In the genomic region with DNA sequence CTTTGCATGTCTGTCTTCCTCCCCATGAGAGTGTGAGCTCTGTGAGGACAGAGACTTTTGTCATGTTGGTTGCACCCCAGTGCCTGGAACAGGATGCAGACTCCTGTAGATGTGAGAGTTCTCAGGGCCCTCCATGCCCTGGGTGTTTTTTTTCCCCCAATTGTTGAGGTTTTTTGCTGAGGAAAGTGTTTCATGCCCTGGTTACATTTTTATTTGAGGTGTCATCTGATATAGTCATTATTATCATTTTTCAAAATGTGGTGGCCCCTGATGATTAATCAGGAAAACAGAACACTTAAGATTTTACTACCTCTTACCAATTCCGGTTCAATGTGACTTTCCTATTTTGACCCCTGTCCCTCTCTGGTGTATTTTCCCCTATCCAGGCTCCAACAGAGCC, we compare ENCODE assay signal across 12 cellular contexts. TPM values are rescaled to one million over a fixed set of nuclear protein-coding genes. Genes with fewer than 3 reads are reported as not detected.
DNase-seq lines count a peak whose midpoint lies in the region; ATAC-seq and TF ChIP-seq lines count a peak whose summit lies in the region.
"Not testable (repeated sequence)": the region's sequence is repeated elsewhere in the genome, so short reads cannot be mapped to it uniquely, and the experiment has no call there.
"Had no signal": no experiment of that assay in that cellular context is flagged by ENCODE, and none has a peak within 500 bp of the region (broad histone marks: within the 10 kb centered on the region; RNA-seq: fewer than 3 reads in every experiment).

No MANE protein-coding gene starts in this region.

- peaks cover 62% of the 10 kb centered on the region for H3K4me1 Mint-ChIP-seq in HFFc6 (ENCODE audit: low read depth)

- CTCF ChIA-PET in IMR-90 (lab: Yijun Ruan, JAX) = not testable (repeated sequence)

- peaks cover 12% of the 10 kb centered on the region for H3K4me1 ChIP-seq in GM23248 (ENCODE audit: insufficient read depth)
- not testable (repeated sequence) for H3K4me1 ChIP-seq in IMR-90 (ENCODE audit: control insufficient read depth, insufficient read depth, low read length); osteoblast (ENCODE audit: insufficient read depth, low read length)

- H3K9me1 ChIP-seq in IMR-90 (ENCODE audit: insufficient read depth, low read length) = not testable (repeated sequence)

- H3K56ac ChIP-seq in IMR-90 (ENCODE audit: extremely low read depth, insufficient read depth, low read length) = not testable (repeated sequence)

- H3K79me1 ChIP-seq in IMR-90 (ENCODE audit: low read depth in 1 of 2, low read length in 2 of 2) = not testable (repeated sequence)

- not testable (repeated sequence) for H3K23ac ChIP-seq in IMR-90 (ENCODE audit: low read depth, low read length)

- not testable (repeated sequence) for H3K27me3 Mint-ChIP-seq in HFFc6 (ENCODE audit: insufficient read depth)

- not testable (repeated sequence) for H3K9me2 ChIP-seq in GM23248 (ENCODE audit: insufficient read depth)

- not testable (repeated sequence) for H2AK9ac ChIP-seq in IMR-90 (replicated peaks; ENCODE audit: low read depth, low read length, poor library complexity)

- not testable (repeated sequence) for H3K4me2 ChIP-seq in GM23248 (ENCODE audit: unreplicated experiment); IMR-90 (ENCODE audit: low read depth, low read length); osteoblast (ENCODE audit: insufficient read depth, low read length)

- POLR2A ChIA-PET in IMR-90 (lab: Charles Lee; ENCODE audit: unreplicated experiment) = not testable (repeated sequence)

- intact Hi-C loops in IMR-90 (cut with micrococcal nuclease) = not testable (repeated sequence)

- dilution Hi-C loops in IMR-90 (cut with HindIII; ENCODE audit: low sequenced_read_pairs, unreplicated experiment) = not testable (repeated sequence)

- not testable (repeated sequence) for H3K9ac ChIP-seq in GM23248; IMR-90 (ENCODE audit: low read depth, low read length)

- TF ChIP-seq CTCF in HFFc6 (IDR thresholded peaks at IDR 0.05); IMR-90 (conservative IDR thresholded peaks at IDR 0.05; ENCODE audit: low read depth, low read length); osteoblast (IDR thresholded peaks at IDR 0.05; ENCODE audit: extremely low read depth, low read depth, low read length): not testable (repeated sequence)

- H4K91ac ChIP-seq in IMR-90 (ENCODE audit: insufficient read depth, low read depth, low read length) = not testable (repeated sequence)

- H3K36me3 Mint-ChIP-seq in HFFc6 (ENCODE audit: low read depth) = peaks cover 12% of the 10 kb centered on the region

- H2BK20ac ChIP-seq in IMR-90 (ENCODE audit: low read depth, low read length) = not testable (repeated sequence)

- H3K79me2 ChIP-seq in GM23248 (ENCODE audit: insufficient read depth); osteoblast (ENCODE audit: insufficient read depth, low read length): not testable (repeated sequence)

- H3F3A ChIP-seq in GM23248 (ENCODE audit: insufficient read depth) = not testable (repeated sequence)

- in situ Hi-C loops in GM23248 (cut with MboI) = not testable (repeated sequence)
- in situ Hi-C loops in IMR-90 (cut with MboI; ENCODE audit: low sequenced_read_pairs) = loop anchor here (10.0 kb wide), 1 partner anchor 222 kb away; no protein-coding TSS in a partner anchor

- H3K27ac Mint-ChIP-seq in HFFc6 = peak overlapping the region; percentile 32; the same call in 1 of the 2 replicates

- DNase-seq in EL (peak; percentile 69), GM23248 (peak; percentile 21), osteoblast (ENCODE audit: insufficient read length, low spot score, missing footprints) (peak; percentile 21)
- DNase-seq in HFFc6, IMR-90: not testable (repeated sequence)

- H3K18ac ChIP-seq in IMR-90 (ENCODE audit: low read depth, low read length) = peak overlapping the region; percentile 14; the same call in 1 of the 2 replicates

- not testable (repeated sequence) for H4K8ac ChIP-seq in IMR-90 (ENCODE audit: low read depth in 2 of 2, low read length in 2 of 2)

- H2BK15ac ChIP-seq in IMR-90 (ENCODE audit: low read depth, low read length) = not testable (repeated sequence)

- H3K4me3 Mint-ChIP-seq in HFFc6 = not testable (repeated sequence)

- H3K9me3 Mint-ChIP-seq in HFFc6 = not testable (repeated sequence)

- ATAC-seq in IMR-90 (ENCODE audit: low read depth) = not testable (repeated sequence)

- not testable (repeated sequence) for H4K20me1 ChIP-seq in GM23248 (ENCODE audit: insufficient read depth); IMR-90 (ENCODE audit: insufficient read depth, low read length); osteoblast (ENCODE audit: insufficient read depth, low read length)

- not testable (repeated sequence) for H2BK5ac ChIP-seq in IMR-90 (ENCODE audit: low read depth, low read length, poor library complexity, severe bottlenecking)

- TF ChIP-seq POLR2A in IMR-90 (IDR thresholded peaks at IDR 0.05; ENCODE audit: low read depth, low read length) = not testable (repeated sequence)

- H3K4ac ChIP-seq in IMR-90 (ENCODE audit: low read depth, low read length) = not testable (repeated sequence)

- not testable (repeated sequence) for H3K27ac ChIP-seq in GM23248; IMR-90 (ENCODE audit: insufficient read depth, low read length); osteoblast (ENCODE audit: low read depth, low read length)

- not testable (repeated sequence) for H2BK120ac ChIP-seq in IMR-90 (ENCODE audit: low read depth, low read length)

- not testable (repeated sequence) for H3K27me3 ChIP-seq in GM23248 (replicated peaks; ENCODE audit: insufficient read depth); IMR-90 (ENCODE audit: control insufficient read depth, insufficient read depth, low read length); osteoblast (ENCODE audit: insufficient read depth, low read length)

- not testable (repeated sequence) for H3K36me3 ChIP-seq in GM23248 (ENCODE audit: low read depth); IMR-90 (ENCODE audit: control insufficient read depth, insufficient read depth, low read length); osteoblast (ENCODE audit: insufficient read depth, low read length)

- H2AK5ac ChIP-seq in IMR-90 (ENCODE audit: low read depth, low read length) = not testable (repeated sequence)

- not testable (repeated sequence) for H3K9me3 ChIP-seq in GM23248 (ENCODE audit: low read depth); IMR-90 (ENCODE audit: control insufficient read depth, insufficient read depth, low read length); osteoblast (ENCODE audit: low read depth, low read length)

- not testable (repeated sequence) for H2AFZ ChIP-seq in GM23248; IMR-90 (replicated peaks; ENCODE audit: low read length, poor library complexity); osteoblast (ENCODE audit: low read length)

- WGBS in GM23248 (ENCODE audit: low coverage in 1 of 2, low lambda C conversion rate in 2 of 2, missing lambda C conversion rate in 2 of 2), 2 experiments = 31 to 47% methylated on average over 1 of the region's 1 CpG
- no CpG with 5 or more reads among the region's 1 CpG for WGBS in IMR-90 (ENCODE audit: extremely low coverage in 2 of 2, insufficient read length in 1 of 2), 2 experiments

- not testable (repeated sequence) for H3K14ac ChIP-seq in IMR-90 (replicated peaks; ENCODE audit: low read depth, low read length)

- TF ChIP-seq RAD21 in IMR-90 (IDR thresholded peaks at IDR 0.05; ENCODE audit: low read length) = not testable (repeated sequence)

- peak overlapping the region; percentile 17; the same call in 1 of the 2 replicates for H4K5ac ChIP-seq in IMR-90 (ENCODE audit: low read depth, low read length)

- H3K4me3 ChIP-seq in GM23248; IMR-90 (ENCODE audit: insufficient read depth, low read depth, low read length); osteoblast (ENCODE audit: insufficient read depth, low read length): not testable (repeated sequence)

- not testable (repeated sequence) for BruUV-seq in IMR-90 (replicated peaks; lab: Mats Ljungman, UMichigan)

RNA-seq across cellular contexts. Expression of gene PSG6, which starts 0.8 kb away (rescaled TPM):
- not detected in 2 replicates for total RNA-seq in GM23248 (2014; rRNA removed; shearing (Covaris generic))
- polyA plus RNA-seq in GM23248 (2016; fragmentation: Nextera tagmentation; extraction: Ambion mirVana) (1.2 and 1.8 TPM in 2 replicates), IMR-90 (2012; rRNA removed) (0.07 TPM in 1 of 2 replicates, not detected in the other)
- 1 to 10 TPM in 3 of 6 experiments, under 1 TPM in 3; 0.31 to 1.1 (median 0.99) TPM for total RNA-seq in HFFc6 (2021; fragmentation: NEBNext Ultra II Directional; extraction: Animal tissue kit (Norgen Biotek cat#: 25700))
- total RNA-seq in IMR-90 (2012; rRNA removed) (0.18 TPM in 1 of 2 replicates, not detected in the other), osteoblast (not detected in 2 replicates)
- 0.05 TPM in 1 of 2 replicates, not detected in the other for polyA plus RNA-seq in IMR-90 (2012; cell fraction: cytosol; rRNA removed)
- polyA plus RNA-seq in IMR-90 (2012; cell fraction: nucleus; rRNA removed; ENCODE audit: low replicate concordance) = not detected in 2 replicates
- total RNA-seq: A673; CD4-positive, alpha-beta memory T cell; CD8-positive, alpha-beta memory T cell; Daoy had no signal
- polyA plus RNA-seq: AG04450; CD14-positive monocyte; CD4-positive, alpha-beta memory T cell; CD4-positive, CD25-positive, alpha-beta regulatory T cell; CD8-positive, alpha-beta memory T cell had no signal

RNA-seq across cellular contexts. Expression of gene PSG7, which starts 20.1 kb away (rescaled TPM):
- not detected in 2 replicates for total RNA-seq in GM23248 (2014; rRNA removed; shearing (Covaris generic))
- 0.19 TPM in 1 of 2 replicates, not detected in the other for polyA plus RNA-seq in GM23248 (2016; fragmentation: Nextera tagmentation; extraction: Ambion mirVana)
- under 1 TPM in 5 of 6 experiments, not detected in 1; 0.10 to 0.28 (median 0.18) TPM for total RNA-seq in HFFc6 (2021; fragmentation: NEBNext Ultra II Directional; extraction: Animal tissue kit (Norgen Biotek cat#: 25700))
- under 0.01 and 0.28 TPM in 2 replicates for total RNA-seq in IMR-90 (2012; rRNA removed)
- polyA plus RNA-seq in IMR-90 (2012; rRNA removed) = 0.24 and 0.26 TPM in 2 replicates
- 0.14 TPM in 2 replicates for polyA plus RNA-seq in IMR-90 (2012; cell fraction: cytosol; rRNA removed)
- polyA plus RNA-seq in IMR-90 (2012; cell fraction: nucleus; rRNA removed; ENCODE audit: low replicate concordance) = 0.10 TPM in 1 of 2 replicates, not detected in the other
- not detected in 2 replicates for total RNA-seq in osteoblast
- total RNA-seq: A673; CD4-positive, alpha-beta memory T cell; CD4-positive, CD25-positive, alpha-beta regulatory T cell; CD8-positive, alpha-beta memory T cell; Daoy had no signal
- polyA plus RNA-seq: CD14-positive monocyte; CD4-positive, alpha-beta memory T cell; CD4-positive, CD25-positive, alpha-beta regulatory T cell; CD8-positive, alpha-beta memory T cell had no signal

RNA-seq across cellular contexts. Expression of gene PSG1, which starts 37.4 kb away (rescaled TPM):
- 0.13 and 0.54 TPM in 2 replicates for total RNA-seq in GM23248 (2014; rRNA removed; shearing (Covaris generic))
- 2.5 and 3.0 TPM in 2 replicates for polyA plus RNA-seq in GM23248 (2016; fragmentation: Nextera tagmentation; extraction: Ambion mirVana)
- 10 to 100 TPM in 1 of 6 experiments, 1 to 10 TPM in 5; 4.3 to 10.5 (median 8.6) TPM for total RNA-seq in HFFc6 (2021; fragmentation: NEBNext Ultra II Directional; extraction: Animal tissue kit (Norgen Biotek cat#: 25700))
- 0.90 and 1.1 TPM in 2 replicates for total RNA-seq in IMR-90 (2012; rRNA removed)
- 2.5 and 2.7 TPM in 2 replicates for polyA plus RNA-seq in IMR-90 (2012; rRNA removed)
- polyA plus RNA-seq in IMR-90 (2012; cell fraction: cytosol; rRNA removed) = 1.6 and 1.9 TPM in 2 replicates
- 0.62 and 2.6 TPM in 2 replicates for polyA plus RNA-seq in IMR-90 (2012; cell fraction: nucleus; rRNA removed; ENCODE audit: low replicate concordance)
- 0.36 and 1.2 TPM in 2 replicates for total RNA-seq in osteoblast
- total RNA-seq: A673; CD4-positive, alpha-beta memory T cell; CD8-positive, alpha-beta memory T cell; Daoy had no signal
- polyA plus RNA-seq: CD14-positive monocyte; CD4-positive, alpha-beta memory T cell; CD4-positive, CD25-positive, alpha-beta regulatory T cell; CD8-positive, alpha-beta memory T cell had no signal
